In genomic region chr17:65936013-65936412, GRCh38 we compare ENCODE assay signal across 1 cellular context.
TF ChIP-seq lines count a peak whose summit lies in the region.

No MANE protein-coding gene starts in this region.

TF ChIP-seq in IMR-90, 13 proteins besides CTCF, POLR2A, EP300 and RAD21 (continued from another document):
- no peak for TF ChIP-seq CHD1 (IDR thresholded peaks at IDR 0.05; ENCODE audit: low read depth, low read length)
- no peak for TF ChIP-seq SMC3 (IDR thresholded peaks at IDR 0.05; ENCODE audit: low read depth, low read length)
- TF ChIP-seq FOS (IDR thresholded peaks at IDR 0.05; ENCODE audit: low read depth, low read length): no peak
- no peak for TF ChIP-seq CEBPB (IDR thresholded peaks at IDR 0.05; ENCODE audit: low read depth, low read length)
- no peak for TF ChIP-seq MAFK (IDR thresholded peaks at IDR 0.05; ENCODE audit: low read depth, low read length)
- TF ChIP-seq RFX5 (IDR thresholded peaks at IDR 0.05; ENCODE audit: low read depth, low read length): no peak
